Comparison of ENCODE assay signal across 23 cellular contexts in genomic region chr3:178193846-178194245, GRCh38.
"Had no signal": no experiment of that assay in that cellular context is flagged by ENCODE, and none has a peak within 500 bp of the region (broad histone marks: within the 10 kb centered on the region; RNA-seq: fewer than 3 reads in every experiment).

No MANE protein-coding gene starts in this region.

- H3K9me3 ChIP-seq: body of pancreas, mucosa of descending colon, sigmoid colon, uterus had no signal

- H3K4me3 Mint-ChIP-seq: activated CD4-positive, alpha-beta T cell treated with anti-CD3 and anti-CD28 coated beads, Interleukin-2, amount 10 ng/mL, durations not matched to agents 7 days and 5 days; activated CD8-positive, alpha-beta memory T cell treated with anti-CD3 and anti-CD28 coated beads, Interleukin-2, amount 10 ng/mL, durations not matched to agents 7 days and 5 days; activated CD8-positive, alpha-beta T cell treated with anti-CD3 and anti-CD28 coated beads for 36 hours; activated T-helper 1 cell treated with anti-CD3 and anti-CD28 coated beads, Interleukin-12 subunit alpha, Interleukin-12 subunit beta, Interleukin-2, Interleukin-4 antibody, amounts not matched to agents 30 ng/mL and 10 ng/mL and 1 ng/mL, durations not matched to agents 14 hours and 24 hours and 36 hours; memory B cell; stimulated activated memory B cell treated with anti-CD40 and anti-IgM and Interleukin-4, amounts not matched to agents 10 μg/mL and 1 μg/mL and 100 μg/mL, for 72 hours had no signal

- H3K27ac Mint-ChIP-seq: activated CD4-positive, alpha-beta T cell treated with anti-CD3 and anti-CD28 coated beads, Interleukin-2, amount 10 ng/mL, durations not matched to agents 7 days and 5 days; activated CD8-positive, alpha-beta memory T cell treated with anti-CD3 and anti-CD28 coated beads, Interleukin-2, amount 10 ng/mL, durations not matched to agents 7 days and 5 days; activated CD8-positive, alpha-beta T cell treated with anti-CD3 and anti-CD28 coated beads for 36 hours; activated T-helper 1 cell treated with anti-CD3 and anti-CD28 coated beads, Interleukin-12 subunit alpha, Interleukin-12 subunit beta, Interleukin-2, Interleukin-4 antibody, amounts not matched to agents 30 ng/mL and 10 ng/mL and 1 ng/mL, durations not matched to agents 14 hours and 24 hours and 36 hours; memory B cell; stimulated activated memory B cell treated with anti-CD40 and anti-IgM and Interleukin-4, amounts not matched to agents 10 μg/mL and 1 μg/mL and 100 μg/mL, for 72 hours had no signal

- H3K4me1 Mint-ChIP-seq: activated CD4-positive, alpha-beta T cell treated with anti-CD3 and anti-CD28 coated beads, Interleukin-2, amount 10 ng/mL, durations not matched to agents 7 days and 5 days; activated CD8-positive, alpha-beta memory T cell treated with anti-CD3 and anti-CD28 coated beads, Interleukin-2, amount 10 ng/mL, durations not matched to agents 7 days and 5 days; memory B cell; stimulated activated memory B cell treated with anti-CD40 and anti-IgM and Interleukin-4, amounts not matched to agents 10 μg/mL and 1 μg/mL and 100 μg/mL, for 72 hours had no signal

- DNase-seq: activated CD4-positive, alpha-beta T cell treated with anti-CD3 and anti-CD28 coated beads, Interleukin-2, amount 10 ng/mL, durations not matched to agents 7 days and 5 days; activated CD4-positive, CD25-positive, alpha-beta regulatory T cell treated with anti-CD3 and anti-CD28 coated beads, Interleukin-2, amount 50 U/mL, for 72 hours; activated CD8-positive, alpha-beta memory T cell treated with anti-CD3 and anti-CD28 coated beads, Interleukin-2, amount 10 ng/mL, durations not matched to agents 7 days and 5 days; activated CD8-positive, alpha-beta T cell treated with anti-CD3 and anti-CD28 coated beads for 36 hours; activated gamma-delta T cell; activated naive CD4-positive, alpha-beta T cell treated with anti-CD3 and anti-CD28 coated beads, Interleukin-2, amount 50 U/mL, for 16 hours; body of pancreas; caudate nucleus; effector memory CD4-positive, alpha-beta T cell; heart left ventricle; mucosa of descending colon; nucleus accumbens; retina; sigmoid colon; stimulated activated CD4-positive, alpha-beta T cell treated with anti-CD3 and anti-CD28 coated beads, Interleukin-15, amount 100 ng/mL, for 24 hours; trophoblast cell; uterus; WERI-Rb-1 had no signal

- H3K36me3 Mint-ChIP-seq: activated CD8-positive, alpha-beta memory T cell treated with anti-CD3 and anti-CD28 coated beads, Interleukin-2, amount 10 ng/mL, durations not matched to agents 7 days and 5 days; memory B cell; stimulated activated memory B cell treated with anti-CD40 and anti-IgM and Interleukin-4, amounts not matched to agents 10 μg/mL and 1 μg/mL and 100 μg/mL, for 72 hours had no signal

- ATAC-seq: activated CD8-positive, alpha-beta memory T cell treated with anti-CD3 and anti-CD28 coated beads, Interleukin-2, amount 10 ng/mL, durations not matched to agents 7 days and 5 days; activated CD8-positive, alpha-beta T cell treated with anti-CD3 and anti-CD28 coated beads for 36 hours; body of pancreas; heart left ventricle; mucosa of descending colon; stimulated activated memory B cell treated with anti-CD40 and anti-IgM and Interleukin-4, amounts not matched to agents 10 μg/mL and 1 μg/mL and 100 μg/mL, for 72 hours had no signal

- H3K27me3 Mint-ChIP-seq: activated CD4-positive, alpha-beta T cell treated with anti-CD3 and anti-CD28 coated beads, Interleukin-2, amount 10 ng/mL, durations not matched to agents 7 days and 5 days; activated CD8-positive, alpha-beta memory T cell treated with anti-CD3 and anti-CD28 coated beads, Interleukin-2, amount 10 ng/mL, durations not matched to agents 7 days and 5 days; activated CD8-positive, alpha-beta T cell treated with anti-CD3 and anti-CD28 coated beads for 36 hours had no signal

- H3K9me3 Mint-ChIP-seq: activated CD4-positive, alpha-beta T cell treated with anti-CD3 and anti-CD28 coated beads, Interleukin-2, amount 10 ng/mL, durations not matched to agents 7 days and 5 days; activated CD8-positive, alpha-beta T cell treated with anti-CD3 and anti-CD28 coated beads for 36 hours; activated T-helper 1 cell treated with anti-CD3 and anti-CD28 coated beads, Interleukin-12 subunit alpha, Interleukin-12 subunit beta, Interleukin-2, Interleukin-4 antibody, amounts not matched to agents 30 ng/mL and 10 ng/mL and 1 ng/mL, durations not matched to agents 14 hours and 24 hours and 36 hours; memory B cell; stimulated activated memory B cell treated with anti-CD40 and anti-IgM and Interleukin-4, amounts not matched to agents 10 μg/mL and 1 μg/mL and 100 μg/mL, for 72 hours had no signal

- H3K36me3 ChIP-seq: heart left ventricle, sigmoid colon, uterus, WERI-Rb-1 had no signal

- H3K4me1 ChIP-seq: body of pancreas had no signal

- H3K27ac ChIP-seq: body of pancreas, heart left ventricle, parathyroid adenoma, sigmoid colon, uterus, WERI-Rb-1 had no signal

- H2AFZ ChIP-seq: parathyroid adenoma had no signal

- H3K27me3 ChIP-seq: body of pancreas, heart left ventricle, sigmoid colon, uterus had no signal

- H3K4me3 ChIP-seq: body of pancreas, heart left ventricle, mucosa of descending colon, sigmoid colon, smooth muscle cell, uterus had no signal

- H3K4me2 ChIP-seq: smooth muscle cell had no signal

- H3K79me2 ChIP-seq: parathyroid adenoma had no signal
